In the genomic region with DNA sequence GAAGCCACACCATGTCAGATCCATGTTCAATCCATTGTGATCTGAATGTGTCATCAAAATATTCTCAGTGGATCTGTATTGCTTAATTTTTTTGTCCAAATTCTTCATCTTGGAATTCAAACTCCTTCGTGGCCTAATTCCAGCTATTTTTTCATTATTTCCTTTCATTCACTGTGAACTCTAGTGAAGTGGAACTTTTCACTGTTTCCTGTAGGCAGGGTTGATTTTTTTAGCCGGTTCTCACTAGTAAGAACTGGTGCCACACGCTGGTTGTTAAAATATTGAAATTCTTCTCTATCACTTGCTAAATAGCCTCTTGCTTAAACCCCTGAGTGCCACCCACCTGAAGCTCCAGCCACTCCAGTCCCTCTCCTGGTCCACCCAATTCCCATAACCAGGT, we compare ENCODE assay signal across 20 cellular contexts. TPM values are rescaled to one million over a fixed set of nuclear protein-coding genes. Genes with fewer than 3 reads are reported as not detected.
DNase-seq lines count a peak whose midpoint lies in the region; ATAC-seq and TF ChIP-seq lines count a peak whose summit lies in the region.
"Had no signal": no experiment of that assay in that cellular context is flagged by ENCODE, and none has a peak within 500 bp of the region (broad histone marks: within the 10 kb centered on the region; RNA-seq: fewer than 3 reads in every experiment).

No MANE protein-coding gene starts in this region.

- H3K27ac ChIP-seq in breast epithelium (peak overlapping the region; percentile 21 to 64), mammary epithelial cell (ENCODE audit: insufficient read depth, low read depth, low read length) (no peak overlapping the region), thyroid gland (peak overlapping the region; percentile 35 to 73 (median 42))
- H3K27ac ChIP-seq: 22Rv1, KMS-11 had no signal

- TF ChIP-seq POLR2A in breast epithelium (IDR thresholded peaks at IDR 0.05) (no peak), thyroid gland (IDR thresholded peaks at IDR 0.05) (no peak)

- H3K27me3 Mint-ChIP-seq in T-helper 17 cell: no peaks in the 10 kb centered on the region

- ATAC-seq in T-helper 17 cell: no peak
- no peak for ATAC-seq in GM18873 (IDR thresholded peaks at IDR 0.05; ENCODE audit: low FRiP score, unreplicated experiment)
- ATAC-seq: Panc1 had no signal

- BruUV-seq in mammary epithelial cell (replicated peaks; lab: Mats Ljungman, UMichigan): no TSS peak

- no peak for DNase-seq in breast epithelium (ENCODE audit: low spot score in 2 of 2)
- no peak for DNase-seq in mammary epithelial cell
- no peak for DNase-seq in T-helper 17 cell
- peak; percentile 32 for DNase-seq in fibroblast of the aortic adventitia (ENCODE audit: low read depth)
- DNase-seq in thyroid gland: peak in 1 of 2 donors; percentile 23
- no peak for DNase-seq in NCI-H748 (lab: John Stamatoyannopoulos, UW; ENCODE audit: unreplicated experiment)
- no peak for DNase-seq in COLO668 (lab: John Stamatoyannopoulos, UW; ENCODE audit: unreplicated experiment)
- DNase-seq: DMS 273 treated with DMSO at 0.1 percent for 48 hours, GDM1, NCI-H1092 treated with DMSO at 0.1 percent for 48 hours, NCI-H2081 treated with DMSO at 0.1 percent for 48 hours, SK-N-SH had no signal

- peaks cover 20% of the 10 kb centered on the region for H3K4me1 Mint-ChIP-seq in T-helper 17 cell

- H3K36me3 ChIP-seq in breast epithelium (no peaks in the 10 kb centered on the region), mammary epithelial cell (ENCODE audit: insufficient read depth, low read length) (no peaks in the 10 kb centered on the region), thyroid gland (no peaks in the 10 kb centered on the region)
- H3K36me3 ChIP-seq: HAP-1 had no signal

- dilution Hi-C loops in mammary epithelial cell (cut with HindIII; ENCODE audit: low sequenced_read_pairs): no loop called here

- no peak for TF ChIP-seq CTCF in breast epithelium (IDR thresholded peaks at IDR 0.05)
- TF ChIP-seq CTCF in mammary epithelial cell (conservative IDR thresholded peaks at IDR 0.05 in 1 of 2, IDR thresholded peaks at IDR 0.05 in 1 of 2; ENCODE audit: extremely low read depth in 1 of 2, insufficient read depth in 1 of 2, low read depth in 1 of 2, low read length in 2 of 2): no peak
- TF ChIP-seq CTCF in fibroblast of the aortic adventitia (IDR thresholded peaks at IDR 0.05; ENCODE audit: insufficient read depth, low read length): no peak
- no peak for TF ChIP-seq CTCF in thyroid gland (IDR thresholded peaks at IDR 0.05)

- H3K9ac ChIP-seq in mammary epithelial cell (ENCODE audit: insufficient read depth, low read length): no peak overlapping the region
- H3K9ac ChIP-seq: KMS-11, SK-N-SH had no signal

- H3K9me3 ChIP-seq in breast epithelium (no peaks in the 10 kb centered on the region), mammary epithelial cell (replicated peaks; ENCODE audit: insufficient read depth, low read length) (no peaks in the 10 kb centered on the region), T-helper 17 cell (ENCODE audit: control insufficient read depth, low read length, poor library complexity, severe bottlenecking) (no peaks in the 10 kb centered on the region), thyroid gland (no peaks in the 10 kb centered on the region)
- H3K9me3 ChIP-seq: HAP-1, SK-N-SH had no signal

- intact Hi-C loops in breast epithelium (cut with DNase I; ENCODE audit: low total_unique reads): no loop called here
- intact Hi-C loops in mammary epithelial cell (cut with micrococcal nuclease): no loop called here
- intact Hi-C loops in thyroid gland (cut with DNase I): no loop called here

- H3K4me2 ChIP-seq in mammary epithelial cell (ENCODE audit: insufficient read depth, low read depth, low read length): no peak overlapping the region
- H3K4me2 ChIP-seq: KMS-11, SK-N-SH had no signal

- no peaks in the 10 kb centered on the region for H3K36me3 Mint-ChIP-seq in T-helper 17 cell (ENCODE audit: low read depth)

- CTCF ChIA-PET in mammary epithelial cell (lab: Charles Lee; ENCODE audit: low non-redundant PET): no interaction called here

- WGBS in mammary epithelial cell (ENCODE audit: low coverage, missing lambda C conversion rate): 25% methylated on average over 3 of the region's 3 CpGs
- WGBS in thyroid gland, 2 donors: 2 to 12% methylated on average over 3 of the region's 3 CpGs

- no peak overlapping the region for H2AFZ ChIP-seq in mammary epithelial cell (ENCODE audit: low read depth, low read length)

- H4K20me1 ChIP-seq in mammary epithelial cell (ENCODE audit: insufficient read depth, low read length): no peaks in the 10 kb centered on the region

- H3K4me3 Mint-ChIP-seq in T-helper 17 cell: no peak overlapping the region

- H3K4me1 ChIP-seq in breast epithelium: no peaks in the 10 kb centered on the region
- H3K4me1 ChIP-seq in mammary epithelial cell (ENCODE audit: insufficient read depth, low read length): peaks cover 44% of the 10 kb centered on the region
- H3K4me1 ChIP-seq in thyroid gland: peaks cover 24 to 42% of the 10 kb centered on the region in 2 donors

- no peak overlapping the region for H3K4me3 ChIP-seq in breast epithelium
- no peak overlapping the region for H3K4me3 ChIP-seq in mammary epithelial cell (replicated peaks in 1 of 3; ENCODE audit: insufficient read depth in 1 of 3, low read depth in 2 of 3, low read length in 3 of 3)
- H3K4me3 ChIP-seq in fibroblast of the aortic adventitia (ENCODE audit: low read depth, low read length): no peak overlapping the region
- H3K4me3 ChIP-seq in thyroid gland (replicated peaks in 1 of 3): no peak overlapping the region
- H3K4me3 ChIP-seq: HAP-1 had no signal

- in situ Hi-C loops in mammary epithelial cell (cut with MboI; ENCODE audit: low sequenced_read_pairs in 2 of 2): no loop called here

- H3K79me2 ChIP-seq in mammary epithelial cell (ENCODE audit: insufficient read depth, low read length): no peaks in the 10 kb centered on the region

- H3K27me3 ChIP-seq in breast epithelium (no peaks in the 10 kb centered on the region), mammary epithelial cell (ENCODE audit: insufficient read depth, low read length) (no peaks in the 10 kb centered on the region), thyroid gland (no peaks in the 10 kb centered on the region)

- peak overlapping the region; percentile 6 for H3K27ac Mint-ChIP-seq in T-helper 17 cell

RNA-seq across cellular contexts. Expression of a gene that starts 7.6 kb away (rescaled TPM):
- 100 to 1,000 TPM; 220 to 325 (median 275) TPM for total RNA-seq in breast epithelium
- total RNA-seq in mammary epithelial cell: 1,000 to 10,000 TPM in 1 of 2 donors, 100 to 1,000 TPM in 1; 395 to 2,534 TPM
- 4,742 TPM for polyA plus RNA-seq in mammary epithelial cell
- polyA minus RNA-seq in mammary epithelial cell: 4,355 TPM
- 100 to 1,000 TPM in 1 of 2 donors, 10 to 100 TPM in 1; 76.4 to 117 TPM for total RNA-seq in T-helper 17 cell
- 28.9 and 381 TPM in 2 replicates for total RNA-seq in fibroblast of the aortic adventitia (ENCODE audit: low replicate concordance)
- 100 to 1,000 TPM; 120 to 368 (median 160) TPM for total RNA-seq in thyroid gland

RNA-seq across cellular contexts. Expression of a gene that starts 44.5 kb away (rescaled TPM):
- total RNA-seq in breast epithelium (not detected), mammary epithelial cell (not detected), T-helper 17 cell (not detected), fibroblast of the aortic adventitia (ENCODE audit: low replicate concordance) (not detected in 2 replicates), thyroid gland (not detected)
- not detected for polyA plus RNA-seq in mammary epithelial cell
- not detected for polyA minus RNA-seq in mammary epithelial cell
- total RNA-seq: MCF 10A had no signal
- polyA plus RNA-seq: AG04450, BJ, SK-N-SH had no signal

RNA-seq across cellular contexts. Expression of a gene that starts 50.7 kb away (rescaled TPM):
- total RNA-seq in breast epithelium: 100 to 1,000 TPM in 1 of 3 donors, 10 to 100 TPM in 2; 70.4 to 156 (median 84.9) TPM
- 1,000 to 10,000 TPM in 1 of 2 donors, 100 to 1,000 TPM in 1; 213 to 2,371 TPM for total RNA-seq in mammary epithelial cell
- polyA plus RNA-seq in mammary epithelial cell: 1,008 TPM
- polyA minus RNA-seq in mammary epithelial cell: 997 TPM
- 100 to 1,000 TPM; 317 to 349 TPM for total RNA-seq in T-helper 17 cell
- 271 and 340 TPM in 2 replicates for total RNA-seq in fibroblast of the aortic adventitia (ENCODE audit: low replicate concordance)
- 10 to 100 TPM; 11.2 to 64.0 (median 35.6) TPM for total RNA-seq in thyroid gland
